19 cellular contexts compared by ENCODE assay signal in genomic region chr10:99809931-99810615, GRCh38. TPM values are rescaled to one million over a fixed set of nuclear protein-coding genes. Genes with fewer than 3 reads are reported as not detected.
A peak's percentile ranks its signal among the peaks of the same experiment; 100 is the strongest.
DNase-seq lines count a peak whose midpoint lies in the region; ATAC-seq, FAIRE-seq and TF ChIP-seq lines count a peak whose summit lies in the region.
"Had no signal": no experiment of that assay in that cellular context is flagged by ENCODE, and none has a peak within 500 bp of the region (broad histone marks: within the 10 kb centered on the region; RNA-seq: fewer than 3 reads in every experiment).

No MANE protein-coding gene starts in this region.

- H3K9me3 ChIP-seq in esophagus muscularis mucosa: no peaks in the 10 kb centered on the region
- no peaks in the 10 kb centered on the region for H3K9me3 ChIP-seq in mesenchymal stem cell (ENCODE audit: control insufficient read depth, low read length)
- no peaks in the 10 kb centered on the region for H3K9me3 ChIP-seq in suprapubic skin
- no peaks in the 10 kb centered on the region for H3K9me3 ChIP-seq in adrenal gland (replicated peaks in 1 of 3)
- H3K9me3 ChIP-seq: Caco-2, ovary had no signal

- H2BK120ac ChIP-seq in mesenchymal stem cell (ENCODE audit: low read depth, low read length): no peak overlapping the region

- H3K79me1 ChIP-seq in mesenchymal stem cell (replicated peaks; ENCODE audit: low read length, poor library complexity, severe bottlenecking): no peaks in the 10 kb centered on the region

- no peak overlapping the region for H3K14ac ChIP-seq in mesenchymal stem cell (ENCODE audit: low read length in 2 of 2)

- H3K4ac ChIP-seq in mesenchymal stem cell (ENCODE audit: low read depth in 1 of 2, low read length in 2 of 2): peak overlapping the region; percentile 54 to 73

- no peak for TF ChIP-seq POLR2A in esophagus muscularis mucosa (IDR thresholded peaks at IDR 0.05; ENCODE audit: low read depth)
- no peak for TF ChIP-seq POLR2A in suprapubic skin (IDR thresholded peaks at IDR 0.05)
- no peak for TF ChIP-seq POLR2A in adrenal gland (IDR thresholded peaks at IDR 0.05)
- TF ChIP-seq POLR2A in GM12892 (IDR thresholded peaks at IDR 0.05; ENCODE audit: low read depth, low read length): no peak

- H3K4me2 ChIP-seq in mesenchymal stem cell (ENCODE audit: low read length, poor library complexity, severe bottlenecking): no peak overlapping the region

- peak overlapping the region; percentile 7 to 38 for H2BK12ac ChIP-seq in mesenchymal stem cell (ENCODE audit: low read length in 2 of 2)

- WGBS in esophagus muscularis mucosa: 86% methylated on average over 7 of the region's 7 CpGs
- 88% methylated on average over 7 of the region's 7 CpGs for WGBS in mesenchymal stem cell
- WGBS in suprapubic skin: 91% methylated on average over 7 of the region's 7 CpGs
- 80 to 87% (median 85%) methylated on average over 7 of the region's 7 CpGs for WGBS in adrenal gland, 4 donors

- no peak overlapping the region for H4K91ac ChIP-seq in mesenchymal stem cell (ENCODE audit: low read length)

- TF ChIP-seq CTCF in C4-2B (conservative IDR thresholded peaks at IDR 0.05) (no peak), esophagus muscularis mucosa (IDR thresholded peaks at IDR 0.05) (no peak), suprapubic skin (IDR thresholded peaks at IDR 0.05) (no peak), adrenal gland (IDR thresholded peaks at IDR 0.05) (no peak)

- no peaks in the 10 kb centered on the region for H3K36me3 ChIP-seq in esophagus muscularis mucosa
- H3K36me3 ChIP-seq in mesenchymal stem cell (ENCODE audit: control insufficient read depth in 1 of 2, insufficient read depth in 2 of 2, low read depth in 1 of 2, low read length in 2 of 2): peaks cover 0 to 5% of the 10 kb centered on the region in 2 experiments
- H3K36me3 ChIP-seq in suprapubic skin: no peaks in the 10 kb centered on the region
- H3K36me3 ChIP-seq in adrenal gland (replicated peaks in 1 of 2): no peaks in the 10 kb centered on the region
- H3K36me3 ChIP-seq: ovary had no signal

- no peak for ATAC-seq in HG02763 (IDR thresholded peaks at IDR 0.05; ENCODE audit: unreplicated experiment)
- ATAC-seq: stimulated activated memory B cell treated with anti-CD40 and anti-IgM and Interleukin-4, amounts not matched to agents 10 μg/mL and 1 μg/mL and 100 μg/mL, for 72 hours had no signal

- FAIRE-seq in GM12892 (lab: Jason Lieb, UNC): no peak
- FAIRE-seq: TTC549 had no signal

- H3K23ac ChIP-seq in mesenchymal stem cell (ENCODE audit: low read length in 2 of 2): no peak overlapping the region

- peak overlapping the region; percentile 28 to 65 for H3K18ac ChIP-seq in mesenchymal stem cell (ENCODE audit: low read depth in 1 of 2, low read length in 2 of 2)

- H2AK5ac ChIP-seq in mesenchymal stem cell (ENCODE audit: low read length, severe bottlenecking): no peak overlapping the region

- H2AFZ ChIP-seq in mesenchymal stem cell (ENCODE audit: low read depth, low read length): no peak overlapping the region

- H3K9ac ChIP-seq in mesenchymal stem cell (ENCODE audit: low read length): peak overlapping the region; percentile 3

- H3K4me3 ChIP-seq in esophagus muscularis mucosa: no peak overlapping the region
- no peak overlapping the region for H3K4me3 ChIP-seq in mesenchymal stem cell (ENCODE audit: insufficient read depth in 1 of 2, low read depth in 1 of 2, low read length in 2 of 2)
- no peak overlapping the region for H3K4me3 ChIP-seq in suprapubic skin
- H3K4me3 ChIP-seq in adrenal gland: no peak overlapping the region
- H3K4me3 ChIP-seq: ovary had no signal

- no peaks in the 10 kb centered on the region for H3K27me3 ChIP-seq in esophagus muscularis mucosa
- H3K27me3 ChIP-seq in mesenchymal stem cell (ENCODE audit: control insufficient read depth in 1 of 2, insufficient read depth in 1 of 2, low read length in 2 of 2): no peaks in the 10 kb centered on the region
- no peaks in the 10 kb centered on the region for H3K27me3 ChIP-seq in suprapubic skin
- no peaks in the 10 kb centered on the region for H3K27me3 ChIP-seq in adrenal gland
- H3K27me3 ChIP-seq: ovary had no signal

- no peak overlapping the region for H4K8ac ChIP-seq in mesenchymal stem cell (ENCODE audit: low read length)

- H2BK15ac ChIP-seq in mesenchymal stem cell (ENCODE audit: low read depth, poor library complexity, severe bottlenecking): peak overlapping the region; percentile 87

- TF ChIP-seq EP300 in esophagus muscularis mucosa (IDR thresholded peaks at IDR 0.05) (no peak), suprapubic skin (IDR thresholded peaks at IDR 0.05) (no peak)

- H3K27ac ChIP-seq in C4-2B (peak overlapping the region; percentile 71; the same call in 1 of the 2 replicates), esophagus muscularis mucosa (replicated peaks in 1 of 4) (peak overlapping the region; percentile 36 to 70 (median 57)), mesenchymal stem cell (ENCODE audit: low read length, poor library complexity, severe bottlenecking) (no peak overlapping the region), suprapubic skin (peak overlapping the region; percentile 31), adrenal gland (no peak overlapping the region)
- H3K27ac ChIP-seq: ovary had no signal

- intact Hi-C loops in esophagus muscularis mucosa (cut with DNase I) (no loop called here), adrenal gland (cut with DNase I) (no loop called here)

- H2BK5ac ChIP-seq in mesenchymal stem cell (ENCODE audit: low read depth, low read length, poor library complexity, severe bottlenecking): no peak overlapping the region

- H3K4me1 ChIP-seq in esophagus muscularis mucosa: peaks cover 0 to 19% (median 4%) of the 10 kb centered on the region in 4 donors
- H3K4me1 ChIP-seq in mesenchymal stem cell (ENCODE audit: control insufficient read depth, insufficient read depth, low read depth, low read length): no peaks in the 10 kb centered on the region
- peaks cover 3% of the 10 kb centered on the region for H3K4me1 ChIP-seq in suprapubic skin
- no peaks in the 10 kb centered on the region for H3K4me1 ChIP-seq in adrenal gland (replicated peaks in 1 of 2)
- H3K4me1 ChIP-seq: Caco-2 had no signal

- DNase-seq in esophagus muscularis mucosa (ENCODE audit: extremely low spot score) (peak; percentile 80), mesenchymal stem cell (peak; percentile 80), suprapubic skin (ENCODE audit: low spot score in 2 of 2) (no peak), adrenal gland (no peak), NCI-H526 (lab: John Stamatoyannopoulos, UW) (no peak), GM12892 (ENCODE audit: insufficient read length) (no peak)
- DNase-seq: activated CD4-positive, alpha-beta T cell treated with anti-CD3 and anti-CD28 coated beads, Interleukin-2, amount 50 U/mL, for 1 hour; activated naive CD8-positive, alpha-beta T cell treated with anti-CD3 and anti-CD28 coated beads for 36 hours; activated T-cell treated with anti-CD3 and anti-CD28 coated beads, Interleukin-2, amount 50 U/mL, for 1 hour; Caco-2; H7; Karpas-422; NCI-H1105 treated with DMSO at 0.1 percent for 48 hours; NCI-H2171; ovary had no signal

RNA-seq across cellular contexts. Expression of gene ABCC2, which starts 27.6 kb away (rescaled TPM):
- total RNA-seq in esophagus muscularis mucosa (1 to 10 TPM in 1 of 4 donors, under 1 TPM in 3; 0.32 to 2.9 (median 0.42) TPM), suprapubic skin (1 to 10 TPM; 1.4 to 4.4 (median 2.7) TPM), adrenal gland (1 to 10 TPM in 3 of 8 donors, under 1 TPM in 5; 0.55 to 1.6 (median 0.64) TPM)
- polyA plus RNA-seq in mesenchymal stem cell (2013, experiment 1 of 2): 0.58 TPM
- 0.42 TPM for polyA plus RNA-seq in mesenchymal stem cell (2013, experiment 2 of 2)
- 1 to 10 TPM in 2 of 3 donors, under 1 TPM in 1; 0.66 to 2.1 (median 1.4) TPM for polyA plus RNA-seq in adrenal gland
- polyA plus RNA-seq in GM12892 (2012; ENCODE audit: missing spikeins): 0.32 TPM

Comparison
In these comparisons a context has a peak if more than half of its experiments do, and no peak if none do; other contexts are left out.
1. H3K27ac ChIP-seq: peak in C4-2B (single experiment), esophagus muscularis mucosa (4 of 4) and suprapubic skin (single experiment); none in mesenchymal stem cell (single experiment) and adrenal gland (0 of 5).
2. DNase-seq: peak in esophagus muscularis mucosa (single experiment) and mesenchymal stem cell (single experiment); none in suprapubic skin (0 of 2), adrenal gland (0 of 7), NCI-H526 (0 of 2) and GM12892 (single experiment).